Comparison of ENCODE assay signal across 12 cellular contexts in the genomic region with DNA sequence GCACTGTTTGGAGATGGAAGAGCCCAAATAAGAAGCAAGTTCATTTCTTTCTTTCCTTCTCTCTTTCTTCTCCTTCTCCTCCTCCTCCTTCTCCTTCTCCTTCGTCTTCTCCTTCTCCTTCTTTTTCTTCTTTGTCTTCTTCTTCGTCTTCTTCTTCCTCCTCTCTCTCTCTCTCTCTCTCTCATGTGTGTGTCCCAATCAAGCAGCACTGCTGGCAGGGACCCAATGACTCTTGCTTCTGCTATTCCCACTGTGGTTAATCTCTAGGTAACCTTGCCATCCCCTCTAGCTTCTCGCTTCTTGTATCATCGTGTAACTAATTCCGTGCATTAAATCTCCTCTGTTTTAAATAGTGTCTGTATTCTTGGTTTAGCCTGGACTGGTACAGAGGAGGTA. TPM values are rescaled to one million over a fixed set of nuclear protein-coding genes. Genes with fewer than 3 reads are reported as not detected.
DNase-seq lines count a peak whose midpoint lies in the region; ATAC-seq and TF ChIP-seq lines count a peak whose summit lies in the region.
"Had no signal": no experiment of that assay in that cellular context is flagged by ENCODE, and none has a peak within 500 bp of the region (broad histone marks: within the 10 kb centered on the region; RNA-seq: fewer than 3 reads in every experiment).

No MANE protein-coding gene starts in this region.

- no peak overlapping the region for H3K56ac ChIP-seq in IMR-90 (ENCODE audit: extremely low read depth, insufficient read depth, low read length)

- H3K4me3 Mint-ChIP-seq in activated CD4-positive, alpha-beta memory T cell treated with anti-CD3 and anti-CD28 coated beads for 36 hours = no peak overlapping the region
- H3K4me3 Mint-ChIP-seq: activated T-cell treated with anti-CD3 and anti-CD28 coated beads, Interleukin-2, amount 50 U/mL, for 4 hours; CD4-positive, alpha-beta memory T cell; T-helper 2 cell treated with Interferon-gamma antibody and Interleukin-4, amounts not matched to agents 5 μg/mL and 100 μg/mL, for 36 hours had no signal

- no peak overlapping the region for H2AFZ ChIP-seq in IMR-90 (replicated peaks; ENCODE audit: low read length, poor library complexity)

- H2BK5ac ChIP-seq in IMR-90 (ENCODE audit: low read depth, low read length, poor library complexity, severe bottlenecking) = peak overlapping the region; percentile 64

- TF ChIP-seq CTCF in AG04450 (IDR thresholded peaks at IDR 0.05; ENCODE audit: low read depth, low read length) (no peak), IMR-90 (conservative IDR thresholded peaks at IDR 0.05; ENCODE audit: low read depth, low read length) (no peak), body of pancreas (IDR thresholded peaks at IDR 0.05) (no peak), lower lobe of right lung (IDR thresholded peaks at IDR 0.05) (no peak)

- no peak overlapping the region for H2AK9ac ChIP-seq in IMR-90 (replicated peaks; ENCODE audit: low read depth, low read length, poor library complexity)

- H2BK120ac ChIP-seq in IMR-90 (ENCODE audit: low read depth, low read length) = peak overlapping the region; percentile 89

- no peaks in the 10 kb centered on the region for H3K4me1 Mint-ChIP-seq in activated CD4-positive, alpha-beta memory T cell treated with anti-CD3 and anti-CD28 coated beads for 36 hours (ENCODE audit: low read depth)
- H3K4me1 Mint-ChIP-seq: CD4-positive, alpha-beta memory T cell had no signal

- H3K9me3 ChIP-seq in AG04450 (ENCODE audit: control insufficient read depth, insufficient read depth, low read length) = no peaks in the 10 kb centered on the region
- H3K9me3 ChIP-seq in IMR-90 (ENCODE audit: control insufficient read depth, insufficient read depth, low read length) = no peaks in the 10 kb centered on the region
- H3K9me3 ChIP-seq in body of pancreas = no peaks in the 10 kb centered on the region
- H3K9me3 ChIP-seq in lower lobe of right lung = no peaks in the 10 kb centered on the region

- H2AK5ac ChIP-seq in IMR-90 (ENCODE audit: low read depth, low read length) = peak overlapping the region; percentile 84; the same call in 1 of the 2 replicates

- CTCF ChIA-PET in AG04450 (lab: Charles Lee) = interaction anchor here (0.7 to 1.0 kb wide), 2 partner anchors 14 to 1136 kb away, joined by 3 to 9 read pairs; no protein-coding TSS in a partner anchor
- CTCF ChIA-PET in IMR-90 (lab: Yijun Ruan, JAX) = interaction anchor here (0.6 to 1.2 kb wide), 2 partner anchors 47 to 81 kb away, joined by 3 to 4 read pairs; no protein-coding TSS in a partner anchor
- CTCF ChIA-PET in activated CD4-positive, alpha-beta memory T cell treated with anti-CD3 and anti-CD28 coated beads for 36 hours (lab: Charles Lee) = interaction anchor here (0.5 to 0.6 kb wide), 2 partner anchors 65 to 267 kb away, joined by 3 read pairs; no protein-coding TSS in a partner anchor

- WGBS in IMR-90 (ENCODE audit: extremely low coverage in 2 of 2, insufficient read length in 1 of 2), 2 experiments = 60% methylated on average over 2 of the region's 5 CpGs; no CpG with 5 or more reads in 1 of the 2 experiments
- 65 to 91% methylated on average over 4 to 5 of the region's 5 CpGs for WGBS in body of pancreas, 2 donors

- TF ChIP-seq POLR2A in IMR-90 (IDR thresholded peaks at IDR 0.05; ENCODE audit: low read depth, low read length) (no peak), body of pancreas (IDR thresholded peaks at IDR 0.05) (no peak)

- no peaks in the 10 kb centered on the region for H3K79me1 ChIP-seq in IMR-90 (ENCODE audit: low read depth in 1 of 2, low read length in 2 of 2)

- in situ Hi-C loops in IMR-90 (cut with MboI; ENCODE audit: low sequenced_read_pairs) = no loop called here

- H3K4me3 ChIP-seq in AG04450 (ENCODE audit: low read depth, low read length) = no peak overlapping the region
- H3K4me3 ChIP-seq in IMR-90 (ENCODE audit: insufficient read depth, low read depth, low read length) = no peak overlapping the region
- H3K4me3 ChIP-seq in body of pancreas = no peak overlapping the region
- H3K4me3 ChIP-seq in lower lobe of right lung = no peak overlapping the region

- no peak for TF ChIP-seq RAD21 in IMR-90 (IDR thresholded peaks at IDR 0.05; ENCODE audit: low read length)

- peak overlapping the region; percentile 65; the same call in 1 of the 2 replicates for H3K4me2 ChIP-seq in IMR-90 (ENCODE audit: low read depth, low read length)

- peak overlapping the region in 1 of 2 experiments; percentile 78; a peak in 2 of 4 replicates for H4K8ac ChIP-seq in IMR-90 (ENCODE audit: low read depth in 2 of 2, low read length in 2 of 2)

- no peak overlapping the region; the same call in 1 of the 2 replicates for H4K5ac ChIP-seq in IMR-90 (ENCODE audit: low read depth, low read length)

- H2BK20ac ChIP-seq in IMR-90 (ENCODE audit: low read depth, low read length) = peak overlapping the region; percentile 83

- no peaks in the 10 kb centered on the region for H3K36me3 Mint-ChIP-seq in activated CD4-positive, alpha-beta memory T cell treated with anti-CD3 and anti-CD28 coated beads for 36 hours
- H3K36me3 Mint-ChIP-seq: CD4-positive, alpha-beta memory T cell had no signal

- POLR2A ChIA-PET in AG04450 (lab: Yijun Ruan, JAX) = interaction anchor here (1.1 to 2.1 kb wide), 2 partner anchors 14 to 26 kb away, joined by 6 to 16 read pairs; partner anchors contain the start of gene ZNF280D
- POLR2A ChIA-PET in IMR-90 (lab: Charles Lee; ENCODE audit: unreplicated experiment) = no interaction called here
- POLR2A ChIA-PET in activated CD4-positive, alpha-beta memory T cell treated with anti-CD3 and anti-CD28 coated beads for 36 hours (lab: Charles Lee) = no interaction called here

- peak overlapping the region; percentile 43; the same call in 2 of the 3 replicates for H2BK15ac ChIP-seq in IMR-90 (ENCODE audit: low read depth, low read length)

- H3K27ac Mint-ChIP-seq in activated CD4-positive, alpha-beta memory T cell treated with anti-CD3 and anti-CD28 coated beads for 36 hours = no peak overlapping the region
- H3K27ac Mint-ChIP-seq: CD4-positive, alpha-beta memory T cell; T-helper 2 cell treated with Interferon-gamma antibody and Interleukin-4, amounts not matched to agents 5 μg/mL and 100 μg/mL, for 36 hours had no signal

- no peaks in the 10 kb centered on the region for H3K9me3 Mint-ChIP-seq in activated CD4-positive, alpha-beta memory T cell treated with anti-CD3 and anti-CD28 coated beads for 36 hours
- H3K9me3 Mint-ChIP-seq: activated T-cell treated with anti-CD3 and anti-CD28 coated beads, Interleukin-2, amount 50 U/mL, for 4 hours; CD4-positive, alpha-beta memory T cell; T-helper 2 cell treated with Interferon-gamma antibody and Interleukin-4, amounts not matched to agents 5 μg/mL and 100 μg/mL, for 36 hours had no signal

- DNase-seq in AG04450 (ENCODE audit: low read depth, low spot score) (peak; percentile 91), IMR-90 (peak; percentile 98), body of pancreas (peak in 3 of 4 donors; percentile 19 to 37 (median 32)), kidney tubule cell (ENCODE audit: low spot score) (peak; percentile 75), lower lobe of right lung (no peak)
- DNase-seq in activated CD4-positive, alpha-beta memory T cell treated with anti-CD3 and anti-CD28 coated beads for 36 hours = no peak
- DNase-seq: activated T-cell treated with anti-CD3 and anti-CD28 coated beads, Interleukin-2, amount 50 U/mL, for 4 hours; CD4-positive, alpha-beta memory T cell; stimulated activated naive CD8-positive, alpha-beta T cell treated with anti-CD3 and anti-CD28 coated beads, Interleukin-15, Interleukin-2, amounts not matched to agents 100 U/mL and 50 U/mL, for 24 hours had no signal

- no TSS peak for BruUV-seq in IMR-90 (replicated peaks; lab: Mats Ljungman, UMichigan)

- H3K27me3 Mint-ChIP-seq in activated CD4-positive, alpha-beta memory T cell treated with anti-CD3 and anti-CD28 coated beads for 36 hours = peaks cover 4% of the 10 kb centered on the region

- intact Hi-C loops in IMR-90 (cut with micrococcal nuclease) (loop anchor here (1.0 kb wide), 1 partner anchor 454 kb away; no protein-coding TSS in a partner anchor), body of pancreas (cut with DNase I) (no loop called here), lower lobe of right lung (cut with DNase I) (no loop called here)
- intact Hi-C loops in activated CD4-positive, alpha-beta memory T cell treated with anti-CD3 and anti-CD28 coated beads for 36 hours (cut with micrococcal nuclease) = no loop called here

- no peak overlapping the region for H3K9ac ChIP-seq in IMR-90 (ENCODE audit: low read depth, low read length)

- peaks cover 12% of the 10 kb centered on the region for H3K9me1 ChIP-seq in IMR-90 (ENCODE audit: insufficient read depth, low read length)

- H3K27ac ChIP-seq in AG04450 (ENCODE audit: low read depth, low read length) = peak overlapping the region; percentile 54
- H3K27ac ChIP-seq in IMR-90 (ENCODE audit: insufficient read depth, low read length) = peak overlapping the region; percentile 39
- no peak overlapping the region for H3K27ac ChIP-seq in body of pancreas
- H3K27ac ChIP-seq in lower lobe of right lung = no peak overlapping the region

- peak overlapping the region; percentile 63 for H3K18ac ChIP-seq in IMR-90 (ENCODE audit: low read depth, low read length)

- H3K4ac ChIP-seq in IMR-90 (ENCODE audit: low read depth, low read length) = peak overlapping the region; percentile 83

- no peaks in the 10 kb centered on the region for H3K27me3 ChIP-seq in AG04450 (ENCODE audit: control insufficient read depth, insufficient read depth, low read length)
- H3K27me3 ChIP-seq in IMR-90 (ENCODE audit: control insufficient read depth, insufficient read depth, low read length) = no peaks in the 10 kb centered on the region
- H3K27me3 ChIP-seq in body of pancreas = no peaks in the 10 kb centered on the region
- H3K27me3 ChIP-seq in lower lobe of right lung (ENCODE audit: low read depth) = no peaks in the 10 kb centered on the region

- H3K36me3 ChIP-seq in IMR-90 (ENCODE audit: control insufficient read depth, insufficient read depth, low read length) (no peaks in the 10 kb centered on the region), body of pancreas (replicated peaks in 1 of 2; ENCODE audit: insufficient read depth in 1 of 2, low read depth in 2 of 2) (no peaks in the 10 kb centered on the region), lower lobe of right lung (no peaks in the 10 kb centered on the region)

- H4K20me1 ChIP-seq in IMR-90 (ENCODE audit: insufficient read depth, low read length) = no peaks in the 10 kb centered on the region; the same call in 1 of the 2 replicates

- H3K14ac ChIP-seq in IMR-90 (replicated peaks; ENCODE audit: low read depth, low read length) = peak overlapping the region; percentile 47; the same call in 1 of the 2 replicates

- dilution Hi-C loops in IMR-90 (cut with HindIII; ENCODE audit: low sequenced_read_pairs, unreplicated experiment) = no loop called here

- peak; percentile 64 for ATAC-seq in IMR-90 (ENCODE audit: low read depth)
- ATAC-seq in body of pancreas = no peak
- ATAC-seq in HG03045 (IDR thresholded peaks at IDR 0.05; ENCODE audit: unreplicated experiment) = no peak
- ATAC-seq in lower lobe of right lung = no peak
- ATAC-seq in HG03095 (IDR thresholded peaks at IDR 0.05; ENCODE audit: unreplicated experiment) = no peak
- ATAC-seq: activated T-cell treated with anti-CD3 and anti-CD28 coated beads, Interleukin-2, amount 50 U/mL, for 4 hours; stimulated activated naive CD8-positive, alpha-beta T cell treated with anti-CD3 and anti-CD28 coated beads, Interleukin-15, Interleukin-2, amounts not matched to agents 100 U/mL and 50 U/mL, for 24 hours had no signal

- H4K91ac ChIP-seq in IMR-90 (ENCODE audit: insufficient read depth, low read depth, low read length) = peak overlapping the region; percentile 78

- peak overlapping the region; percentile 56 for H3K23ac ChIP-seq in IMR-90 (ENCODE audit: low read depth, low read length)

- H3K4me1 ChIP-seq in IMR-90 (ENCODE audit: control insufficient read depth, insufficient read depth, low read length) = peaks cover 12% of the 10 kb centered on the region
- peaks cover 8% of the 10 kb centered on the region for H3K4me1 ChIP-seq in body of pancreas
- peaks cover 7% of the 10 kb centered on the region for H3K4me1 ChIP-seq in lower lobe of right lung

RNA-seq across cellular contexts. Expression of gene ZNF280D, which starts 26.1 kb away (rescaled TPM):
- polyA plus RNA-seq in AG04450 (2011; rRNA removed) = 12.9 and 17.6 TPM in 2 replicates
- 10.4 and 23.0 TPM in 2 replicates for polyA minus RNA-seq in AG04450 (2011; rRNA and poly(A)+ RNA removed)
- total RNA-seq in IMR-90 (2012; rRNA removed) = 21.0 and 28.6 TPM in 2 replicates
- 7.3 and 8.3 TPM in 2 replicates for polyA plus RNA-seq in IMR-90 (2012; rRNA removed)
- polyA plus RNA-seq in IMR-90 (2012; cell fraction: cytosol; rRNA removed) = 0.76 and 1.2 TPM in 2 replicates
- 1.6 and 21.6 TPM in 2 replicates for polyA plus RNA-seq in IMR-90 (2012; cell fraction: nucleus; rRNA removed; ENCODE audit: low replicate concordance)
- total RNA-seq in body of pancreas = 10 to 100 TPM; 28.3 to 38.7 TPM
- 10 to 100 TPM; 18.0 to 19.3 TPM for total RNA-seq in activated CD4-positive, alpha-beta memory T cell treated with anti-CD3 and anti-CD28 coated beads for 36 hours
- total RNA-seq in lower lobe of right lung = 57.1 TPM

Comparison
In these comparisons a context has a peak if more than half of its experiments do, and no peak if none do; other contexts are left out.
1. DNase-seq: peak in AG04450 (single experiment), IMR-90 (single experiment), body of pancreas (3 of 4) and kidney tubule cell (single experiment); none in activated CD4-positive, alpha-beta memory T cell treated with anti-CD3 and anti-CD28 coated beads for 36 hours (single experiment) and lower lobe of right lung (single experiment).
2. H3K27ac ChIP-seq: peak in AG04450 (single experiment) and IMR-90 (single experiment); none in body of pancreas (0 of 4) and lower lobe of right lung (single experiment).